ENCODE assay signal across 16 cellular contexts in genomic region chr20:4936392-4936850, GRCh38.
DNase-seq lines count a peak whose midpoint lies in the region; ATAC-seq, FAIRE-seq and TF ChIP-seq lines count a peak whose summit lies in the region.
"Had no signal": no experiment of that assay in that cellular context is flagged by ENCODE, and none has a peak within 500 bp of the region (broad histone marks: within the 10 kb centered on the region; RNA-seq: fewer than 3 reads in every experiment).

No MANE protein-coding gene starts in this region.

- ATAC-seq in HepG2: no peak
- ATAC-seq in right lobe of liver: no peak
- ATAC-seq: CD8-positive, alpha-beta T cell had no signal

- no peak overlapping the region for H2BK5ac ChIP-seq in H1 (ENCODE audit: low read depth, low read length)

- peak overlapping the region in 1 of 3 experiments; percentile 33; a peak in 2 of 6 replicates for H3K4me3 ChIP-seq in HepG2 (replicated peaks in 1 of 3; ENCODE audit: insufficient read depth in 1 of 3, low read depth in 2 of 3, low read length in 3 of 3)
- no peak overlapping the region for H3K4me3 ChIP-seq in right lobe of liver
- H3K4me3 ChIP-seq in H1 (ENCODE audit: extremely low read depth in 1 of 4, insufficient read depth in 2 of 4, low read depth in 3 of 4, low read length in 4 of 4): no peak overlapping the region
- H3K4me3 ChIP-seq in testis: no peak overlapping the region
- H3K4me3 ChIP-seq: A549, BLaER1, HAP-1 had no signal

- no peak overlapping the region for H2BK120ac ChIP-seq in H1 (replicated peaks; ENCODE audit: low read depth, low read length)

- in situ Hi-C loops in HepG2 (cut with HindIII; ENCODE audit: extremely low pct_ligation_motif_present, low pct_unique_long_range_greater_than_20kb): no loop called here

- H3K4me1 Mint-ChIP-seq in activated naive CD4-positive, alpha-beta T cell treated with anti-CD3 and anti-CD28 coated beads for 36 hours (ENCODE audit: low read depth): peaks cover 1% of the 10 kb centered on the region

- no peak for TF ChIP-seq POLR2A in HepG2 (IDR thresholded peaks at IDR 0.05; ENCODE audit: insufficient read depth in 1 of 2, low read depth in 2 of 2, low read length in 2 of 2)
- no peak for TF ChIP-seq POLR2A in right lobe of liver (IDR thresholded peaks at IDR 0.05)
- no peak for TF ChIP-seq POLR2A in H1 (IDR thresholded peaks at IDR 0.05; ENCODE audit: control extremely low read depth in 1 of 2, low read depth in 2 of 2, low read length in 2 of 2)
- TF ChIP-seq POLR2A in testis (IDR thresholded peaks at IDR 0.05): no peak

- peaks cover 6% of the 10 kb centered on the region for H3K36me3 Mint-ChIP-seq in activated naive CD4-positive, alpha-beta T cell treated with anti-CD3 and anti-CD28 coated beads for 36 hours (ENCODE audit: low read depth)

- no TSS peak for BruUV-seq in HepG2 (replicated peaks; lab: Mats Ljungman, UMichigan)

- H2AFZ ChIP-seq in HepG2 (ENCODE audit: low read length) (no peak overlapping the region), H1 (ENCODE audit: low read length) (no peak overlapping the region)

- no peak overlapping the region for H3K14ac ChIP-seq in H1 (ENCODE audit: insufficient read length)

- 0 out of 2 replicates have a peak overlapping the region, but pooled peaks have one; percentile 1 for H2AK5ac ChIP-seq in H1 (ENCODE audit: low read depth, low read length)

- TF ChIP-seq CTCF in HepG2 (CRISPR knock-in tag; IDR thresholded peaks at IDR 0.05) (no peak), right lobe of liver (IDR thresholded peaks at IDR 0.05) (no peak), VCaP (conservative IDR thresholded peaks at IDR 0.05) (no peak), H1 (IDR thresholded peaks at IDR 0.05; ENCODE audit: control extremely low read depth in 1 of 3, insufficient read depth in 1 of 3, low read depth in 1 of 3, low read length in 3 of 3) (no peak), testis (IDR thresholded peaks at IDR 0.05) (no peak)

- no peak overlapping the region for H3K4me3 Mint-ChIP-seq in activated naive CD4-positive, alpha-beta T cell treated with anti-CD3 and anti-CD28 coated beads for 36 hours
- H3K4me3 Mint-ChIP-seq: CD8-positive, alpha-beta T cell had no signal

- H3K4me1 ChIP-seq in HepG2 (ENCODE audit: insufficient read depth, low read length): peaks cover 31% of the 10 kb centered on the region
- H3K4me1 ChIP-seq in right lobe of liver: peaks cover 0 to 9% (median 0%) of the 10 kb centered on the region in 4 donors
- peaks cover 0 to 4% (median 1%) of the 10 kb centered on the region in 4 experiments; a peak in 2 of 7 replicates for H3K4me1 ChIP-seq in H1 (replicated peaks in 1 of 4; ENCODE audit: control insufficient read depth in 3 of 4, insufficient read depth in 4 of 4, low read length in 3 of 4)
- H3K4me1 ChIP-seq in testis: peaks cover 15% of the 10 kb centered on the region
- H3K4me1 ChIP-seq: A549, HAP-1 had no signal

- no peak overlapping the region for H4K8ac ChIP-seq in H1 (ENCODE audit: extremely low read depth, insufficient read depth, low read length)

- no peaks in the 10 kb centered on the region for H3K23me2 ChIP-seq in H1 (ENCODE audit: low read depth, low read length)

- no peak overlapping the region for H3K18ac ChIP-seq in H1 (ENCODE audit: extremely low read depth, low read length)

- H4K91ac ChIP-seq in H1 (replicated peaks; ENCODE audit: insufficient read length, low read length): no peak overlapping the region

- TF ChIP-seq EP300 in HepG2 (IDR thresholded peaks at IDR 0.05; ENCODE audit: low read depth in 2 of 2, low read length in 2 of 2) (no peak), HepG2 (CRISPR knock-in tag; IDR thresholded peaks at IDR 0.05; ENCODE audit: borderline replicate concordance) (no peak), H1 (IDR thresholded peaks at IDR 0.05; ENCODE audit: borderline replicate concordance in 1 of 2, low read depth in 2 of 2, low read length in 2 of 2) (no peak)

- H3K4me2 ChIP-seq in HepG2 (ENCODE audit: low read depth, low read length) (peak overlapping the region; percentile 69), H1 (ENCODE audit: insufficient read depth in 1 of 2, low read depth in 2 of 2, low read length in 2 of 2) (no peak overlapping the region)
- H3K4me2 ChIP-seq: A549, BLaER1 had no signal

- H2BK12ac ChIP-seq in H1 (ENCODE audit: low read depth, low read length): no peak overlapping the region

- no peak overlapping the region for H4K5ac ChIP-seq in H1 (ENCODE audit: insufficient read length, low read depth, low read length)

- H3K23ac ChIP-seq in H1 (ENCODE audit: insufficient read length): no peak overlapping the region

- no peak overlapping the region for H3K27ac Mint-ChIP-seq in activated naive CD4-positive, alpha-beta T cell treated with anti-CD3 and anti-CD28 coated beads for 36 hours
- H3K27ac Mint-ChIP-seq: CD8-positive, alpha-beta T cell had no signal

- no peaks in the 10 kb centered on the region for H3K27me3 Mint-ChIP-seq in activated naive CD4-positive, alpha-beta T cell treated with anti-CD3 and anti-CD28 coated beads for 36 hours (ENCODE audit: low read depth)

- H2BK20ac ChIP-seq in H1 (ENCODE audit: low read length): no peak overlapping the region

- FAIRE-seq in HepG2 (lab: Jason Lieb, UNC): no peak
- no peak for FAIRE-seq in H1 (lab: Jason Lieb, UNC)
- FAIRE-seq: A549 had no signal

- H3K27ac ChIP-seq in HepG2 (ENCODE audit: extremely low read length, insufficient read depth, low read length): peak overlapping the region; percentile 79
- no peak overlapping the region for H3K27ac ChIP-seq in right lobe of liver
- H3K27ac ChIP-seq in VCaP: peak overlapping the region; percentile 89
- H3K27ac ChIP-seq in H1 (ENCODE audit: low read depth, low read length): no peak overlapping the region
- peak overlapping the region in 1 of 2 donors; percentile 62 for H3K27ac ChIP-seq in testis
- H3K27ac ChIP-seq: A549, BLaER1 had no signal

- CTCF ChIA-PET in HepG2 (lab: Yijun Ruan, JAX; ENCODE audit: low intra/inter-chr PET ratio, low total read pairs): no interaction called here
- CTCF ChIA-PET in H1 (lab: Charles Lee; ENCODE audit: partially characterized antibody): interaction anchor here (1.0 to 1.6 kb wide), 4 partner anchors 11 to 112 kb away, joined by 3 to 4 read pairs (median 3); no protein-coding TSS in a partner anchor
- CTCF ChIA-PET in activated naive CD4-positive, alpha-beta T cell treated with anti-CD3 and anti-CD28 coated beads for 36 hours (lab: Charles Lee): interaction anchor here (0.7 to 0.9 kb wide), 2 partner anchors 135 to 139 kb away, joined by 3 to 5 read pairs; no protein-coding TSS in a partner anchor

- H3K9me3 Mint-ChIP-seq in activated naive CD4-positive, alpha-beta T cell treated with anti-CD3 and anti-CD28 coated beads for 36 hours: no peaks in the 10 kb centered on the region
- H3K9me3 Mint-ChIP-seq: CD8-positive, alpha-beta T cell had no signal

- peaks cover 15% of the 10 kb centered on the region for H4K20me1 ChIP-seq in HepG2 (ENCODE audit: insufficient read depth, low read length)
- H4K20me1 ChIP-seq in H1 (replicated peaks in 1 of 2; ENCODE audit: control insufficient read depth in 1 of 2, insufficient read depth in 2 of 2, low read length in 2 of 2): peaks cover 0 to 6% of the 10 kb centered on the region in 2 experiments

- POLR2A ChIA-PET in HepG2 (lab: Yijun Ruan, JAX) (no interaction called here), H1 (lab: Charles Lee; ENCODE audit: partially characterized antibody) (no interaction called here)

- H3K79me2 ChIP-seq in HepG2 (ENCODE audit: insufficient read depth, low read length) (peaks cover 14% of the 10 kb centered on the region), H1 (ENCODE audit: control insufficient read depth in 1 of 2, insufficient read depth in 2 of 2, low read length in 2 of 2) (no peaks in the 10 kb centered on the region)

- no peak for DNase-seq in HepG2 (ENCODE audit: low spot score)
- no peak for DNase-seq in right lobe of liver
- DNase-seq in H1 (ENCODE audit: low read depth in 1 of 2, low spot score in 2 of 2): no peak
- peak; percentile 41 for DNase-seq in testis
- DNase-seq in activated naive CD4-positive, alpha-beta T cell treated with anti-CD3 and anti-CD28 coated beads for 36 hours: no peak
- DNase-seq in globus pallidus (ENCODE audit: low spot score): no peak
- DNase-seq in retina: no peak
- DNase-seq: AML-193; Calu3; CD8-positive, alpha-beta T cell; DMS79 treated with DMSO at 0.1 percent for 48 hours; GF-D8 had no signal

- peaks cover 3% of the 10 kb centered on the region; the same call in 1 of the 2 replicates for H3K79me1 ChIP-seq in H1 (ENCODE audit: low read depth, low read length)

- H3K9ac ChIP-seq in HepG2 (ENCODE audit: insufficient read depth, low read depth, low read length): peak overlapping the region; percentile 53
- no peak overlapping the region for H3K9ac ChIP-seq in H1 (replicated peaks in 1 of 4; ENCODE audit: extremely low read depth in 1 of 4, low read depth in 3 of 4, low read length in 3 of 4)
- H3K9ac ChIP-seq: BLaER1 had no signal

- no peak for TF ChIP-seq RAD21 in HepG2 (CRISPR knock-in tag; IDR thresholded peaks at IDR 0.05)
- TF ChIP-seq RAD21 in H1 (IDR thresholded peaks at IDR 0.05 in 1 of 2, conservative IDR thresholded peaks at IDR 0.05 in 1 of 2; ENCODE audit: low read depth in 2 of 2, low read length in 2 of 2): no peak

- H3K9me3 ChIP-seq in HepG2 (ENCODE audit: low read length) (no peaks in the 10 kb centered on the region), right lobe of liver (no peaks in the 10 kb centered on the region), H1 (ENCODE audit: insufficient read depth in 2 of 2, low read depth in 1 of 2, low read length in 1 of 2) (no peaks in the 10 kb centered on the region), testis (no peaks in the 10 kb centered on the region)
- H3K9me3 ChIP-seq: A549, BLaER1, HAP-1 had no signal

- H3K27me3 ChIP-seq in HepG2 (ENCODE audit: control insufficient read depth in 1 of 2, insufficient read depth in 2 of 2, low read length in 2 of 2) (no peaks in the 10 kb centered on the region), right lobe of liver (no peaks in the 10 kb centered on the region), H1 (replicated peaks in 1 of 4; ENCODE audit: control insufficient read depth in 3 of 4, extremely low read depth in 1 of 4, insufficient read depth in 3 of 4, low read length in 3 of 4) (no peaks in the 10 kb centered on the region), testis (no peaks in the 10 kb centered on the region)
- H3K27me3 ChIP-seq: BLaER1 had no signal

- no peak overlapping the region for H3K4ac ChIP-seq in H1 (replicated peaks; ENCODE audit: insufficient read length, low read depth, low read length)

- intact Hi-C loops in HepG2 (cut with micrococcal nuclease; ENCODE audit: unreplicated experiment) (no loop called here), right lobe of liver (cut with DNase I) (no loop called here), testis (cut with DNase I; ENCODE audit: low total_unique reads) (no loop called here)
- intact Hi-C loops in activated naive CD4-positive, alpha-beta T cell treated with anti-CD3 and anti-CD28 coated beads for 36 hours (cut with micrococcal nuclease): no loop called here

- 93% methylated on average over 6 of the region's 6 CpGs for WGBS in HepG2 (ENCODE audit: low lambda C conversion rate)
- 83% methylated on average over 4 of the region's 6 CpGs for WGBS in right lobe of liver (ENCODE audit: insufficient coverage, low coverage, low lambda C conversion rate, missing lambda C conversion rate)
- WGBS in H1 (ENCODE audit: extremely low coverage in 1 of 2, insufficient coverage in 1 of 2, insufficient read length in 1 of 2, insufficient replicate concordance in 2 of 2, low coverage in 1 of 2, low lambda C conversion rate in 2 of 2, missing lambda C conversion rate in 1 of 2), 2 experiments: 96% methylated on average over 6 of the region's 6 CpGs; no CpG with 5 or more reads in 1 of the 2 experiments
- 39 to 59% methylated on average over 6 of the region's 6 CpGs for WGBS in testis, 2 donors

- H2BK15ac ChIP-seq in H1 (ENCODE audit: low read length): no peak overlapping the region

- no peak overlapping the region for H3K56ac ChIP-seq in H1 (replicated peaks; ENCODE audit: insufficient read length, low read depth, low read length)

- H3K36me3 ChIP-seq in HepG2 (replicated peaks in 1 of 2; ENCODE audit: control insufficient read depth in 1 of 2, insufficient read depth in 2 of 2, low read length in 2 of 2) (peaks cover 10 to 17% of the 10 kb centered on the region in 2 experiments; a peak in 4 of 5 replicates), right lobe of liver (peaks cover 0 to 9% (median 6%) of the 10 kb centered on the region in 4 donors), H1 (ENCODE audit: control insufficient read depth in 2 of 4, insufficient read depth in 4 of 4, low read length in 3 of 4) (no peaks in the 10 kb centered on the region; a peak in 1 of 8 replicates), testis (ENCODE audit: low read depth, missing control alignments) (no peaks in the 10 kb centered on the region)
- H3K36me3 ChIP-seq: HAP-1 had no signal

Comparison
In these comparisons a context has a peak if more than half of its experiments do, and no peak if none do; other contexts are left out.
1. H3K27ac ChIP-seq: peak in HepG2 (single experiment) and VCaP (single experiment); none in right lobe of liver (0 of 3) and H1 (single experiment).
2. Of the 41 proteins assayed by ChIP-seq in both HepG2 and H1: peak only in HepG2: SP4; only in H1: none; in both: none; in neither: 39; mixed calls (peak in some experiments, not most) for 1.